ENCODE assay signal across 1 cellular context in genomic region chr13:97257800-97258799, GRCh38.
TF ChIP-seq lines count a peak whose summit lies in the region.

No MANE protein-coding gene starts in this region.

TF ChIP-seq in HepG2, 621 proteins besides CTCF, POLR2A, EP300 and RAD21 (continued from another document and continues in another):
- no peak for TF ChIP-seq ZHX2 (IDR thresholded peaks at IDR 0.05; ENCODE audit: low read depth)
- no peak for TF ChIP-seq ZHX2 (CRISPR knock-in tag; IDR thresholded peaks at IDR 0.05; ENCODE audit: borderline replicate concordance)
- 0 out of 2 replicates have a peak, but pooled peaks have one; percentile 38 for TF ChIP-seq PAXIP1 (CRISPR knock-in tag; conservative IDR thresholded peaks at IDR 0.05)
- no peak for TF ChIP-seq ZNF891 (CRISPR knock-in tag; IDR thresholded peaks at IDR 0.05)
- TF ChIP-seq ZNF44 (CRISPR knock-in tag; IDR thresholded peaks at IDR 0.05) = no peak
- peak; percentile 97 for TF ChIP-seq ARID3A (IDR thresholded peaks at IDR 0.05; ENCODE audit: low read depth, low read length)
- peak; percentile 40 for TF ChIP-seq ATF7 (IDR thresholded peaks at IDR 0.05)
- TF ChIP-seq ATF7 (CRISPR knock-in tag; IDR thresholded peaks at IDR 0.05) = no peak
- TF ChIP-seq ISX (CRISPR knock-in tag; conservative IDR thresholded peaks at IDR 0.05) = no peak
- TF ChIP-seq ZNF501 (CRISPR knock-in tag; IDR thresholded peaks at IDR 0.05) = peak; percentile 68; the same call in 1 of the 2 replicates
- no peak for TF ChIP-seq ZNF761 (CRISPR knock-in tag; conservative IDR thresholded peaks at IDR 0.05)
- no peak for TF ChIP-seq ZNF510 (CRISPR knock-in tag; IDR thresholded peaks at IDR 0.05; ENCODE audit: low read depth)
- TF ChIP-seq HNF4G (IDR thresholded peaks at IDR 0.05; ENCODE audit: borderline replicate concordance, low read depth, low read length) = no peak
- TF ChIP-seq HNF4G (CRISPR knock-in tag; IDR thresholded peaks at IDR 0.05; ENCODE audit: borderline replicate concordance, low read depth) = no peak
- no peak for TF ChIP-seq ZSCAN22 (CRISPR knock-in tag; IDR thresholded peaks at IDR 0.05)
- no peak for TF ChIP-seq ZNF597 (CRISPR knock-in tag; IDR thresholded peaks at IDR 0.05)
- no peak for TF ChIP-seq ZNF543 (CRISPR knock-in tag; IDR thresholded peaks at IDR 0.05)
- TF ChIP-seq ATF3 (CRISPR knock-in tag; IDR thresholded peaks at IDR 0.05) = peak; percentile 67; the same call in 1 of the 2 replicates
- peak; percentile 84; the same call in 1 of the 2 replicates for TF ChIP-seq HOMEZ (CRISPR knock-in tag; IDR thresholded peaks at IDR 0.05; ENCODE audit: low read depth)
- peak; percentile 65 for TF ChIP-seq ZNF792 (CRISPR knock-in tag; IDR thresholded peaks at IDR 0.05)
- no peak for TF ChIP-seq HIVEP1 (CRISPR knock-in tag; IDR thresholded peaks at IDR 0.05)
- peak; percentile 53; the same call in 1 of the 2 replicates for TF ChIP-seq HMG20A (CRISPR knock-in tag; IDR thresholded peaks at IDR 0.05; ENCODE audit: borderline replicate concordance)
- peak; percentile 67; the same call in 1 of the 2 replicates for TF ChIP-seq TBX3 (IDR thresholded peaks at IDR 0.05; ENCODE audit: borderline replicate concordance)
- TF ChIP-seq MBD4 (IDR thresholded peaks at IDR 0.05; ENCODE audit: borderline replicate concordance, low read length) = 0 out of 2 replicates have a peak, but pooled peaks have one; percentile 49
- peak; percentile 89; the same call in 1 of the 2 replicates for TF ChIP-seq ZNF362 (CRISPR knock-in tag; IDR thresholded peaks at IDR 0.05; ENCODE audit: borderline replicate concordance)
- no peak; the same call in 1 of the 2 replicates for TF ChIP-seq POGZ (CRISPR knock-in tag; IDR thresholded peaks at IDR 0.05)
- no peak for TF ChIP-seq ZNF296 (CRISPR knock-in tag; conservative IDR thresholded peaks at IDR 0.05)
- TF ChIP-seq ZNF33B (CRISPR knock-in tag; IDR thresholded peaks at IDR 0.05) = no peak
- TF ChIP-seq ZNF776 (CRISPR knock-in tag; IDR thresholded peaks at IDR 0.05) = no peak
- no peak for TF ChIP-seq ZNF207 (IDR thresholded peaks at IDR 0.05; ENCODE audit: borderline replicate concordance)
- TF ChIP-seq GZF1 (CRISPR knock-in tag; IDR thresholded peaks at IDR 0.05) = no peak
- TF ChIP-seq ZNF576 (CRISPR knock-in tag; IDR thresholded peaks at IDR 0.05) = no peak
- peak; percentile 22; the same call in 1 of the 2 replicates for TF ChIP-seq FOXO1 (CRISPR knock-in tag; IDR thresholded peaks at IDR 0.05)
- 0 out of 2 replicates have a peak, but pooled peaks have one; percentile 4 for TF ChIP-seq POLR2AphosphoS2 (IDR thresholded peaks at IDR 0.05; ENCODE audit: low read depth, low read length)
- TF ChIP-seq KMT2A (CRISPR knock-in tag; IDR thresholded peaks at IDR 0.05) = no peak
- peak; percentile 91 for TF ChIP-seq NCOA2 (CRISPR knock-in tag; IDR thresholded peaks at IDR 0.05)
- TF ChIP-seq TCF12 (IDR thresholded peaks at IDR 0.05) = no peak
- TF ChIP-seq TCF12 (CRISPR knock-in tag; IDR thresholded peaks at IDR 0.05) = no peak
- TF ChIP-seq FOXP4 (CRISPR knock-in tag; IDR thresholded peaks at IDR 0.05) = peak; percentile 87
- peak; percentile 73; the same call in 1 of the 2 replicates for TF ChIP-seq MIER3 (CRISPR knock-in tag; IDR thresholded peaks at IDR 0.05; ENCODE audit: borderline replicate concordance)
- no peak; the same call in 1 of the 2 replicates for TF ChIP-seq JUN (CRISPR knock-in tag; IDR thresholded peaks at IDR 0.05)
- TF ChIP-seq ETS1 (CRISPR knock-in tag; IDR thresholded peaks at IDR 0.05) = no peak
- no peak for TF ChIP-seq TFAP4 (IDR thresholded peaks at IDR 0.05; ENCODE audit: borderline replicate concordance, low read depth)
- no peak for TF ChIP-seq ZNF484 (CRISPR knock-in tag; IDR thresholded peaks at IDR 0.05; ENCODE audit: borderline replicate concordance, low read depth)
